Comparison of ENCODE assay signal across 2 cellular contexts in the genomic region with DNA sequence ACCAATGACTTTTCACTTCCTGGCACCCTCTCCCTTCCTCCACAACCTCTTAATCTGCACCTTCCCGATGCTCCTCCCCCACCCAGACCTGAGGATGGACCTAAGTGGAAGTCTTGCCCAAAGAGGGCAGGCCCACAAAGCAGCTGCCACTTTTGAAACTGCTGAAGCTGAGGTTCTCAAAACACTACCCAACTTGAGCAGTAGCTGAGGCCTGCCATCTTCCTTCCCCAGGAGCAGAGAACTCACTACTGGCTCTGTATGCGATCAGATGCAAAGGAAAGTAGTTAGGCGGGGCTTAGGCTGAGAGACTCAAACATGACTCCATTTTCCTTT.
TF ChIP-seq lines count a peak whose summit lies in the region.

No MANE protein-coding gene starts in this region.

TF ChIP-seq in A549, 52 proteins besides CTCF, POLR2A, EP300 and RAD21 (continued from another document):
- TF ChIP-seq RNF2 (IDR thresholded peaks at IDR 0.05; ENCODE audit: borderline replicate concordance, low read depth) (no peak), REST (IDR thresholded peaks at IDR 0.05) (no peak), SMC3 (IDR thresholded peaks at IDR 0.05) (no peak), TP53 (CRISPR knock-in tag; IDR thresholded peaks at IDR 0.05) (no peak), ZSCAN20 (CRISPR knock-in tag; IDR thresholded peaks at IDR 0.05) (no peak), JUNB (IDR thresholded peaks at IDR 0.05) (no peak), ZNF302 (CRISPR knock-in tag; IDR thresholded peaks at IDR 0.05) (no peak), RARB (CRISPR knock-in tag; IDR thresholded peaks at IDR 0.05) (no peak), EHMT2 (IDR thresholded peaks at IDR 0.05; ENCODE audit: low read depth) (no peak)
- TF ChIP-seq, protein P1, sequence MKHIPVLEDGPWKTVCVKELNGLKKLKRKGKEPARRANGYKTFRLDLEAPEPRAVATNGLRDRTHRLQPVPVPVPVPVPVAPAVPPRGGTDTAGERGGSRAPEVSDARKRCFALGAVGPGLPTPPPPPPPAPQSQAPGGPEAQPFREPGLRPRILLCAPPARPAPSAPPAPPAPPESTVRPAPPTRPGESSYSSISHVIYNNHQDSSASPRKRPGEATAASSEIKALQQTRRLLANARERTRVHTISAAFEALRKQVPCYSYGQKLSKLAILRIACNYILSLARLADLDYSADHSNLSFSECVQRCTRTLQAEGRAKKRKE (CRISPR knock-in tag; IDR thresholded peaks at IDR 0.05; ENCODE audit: low read depth): no peak
- TF ChIP-seq, protein P2, sequence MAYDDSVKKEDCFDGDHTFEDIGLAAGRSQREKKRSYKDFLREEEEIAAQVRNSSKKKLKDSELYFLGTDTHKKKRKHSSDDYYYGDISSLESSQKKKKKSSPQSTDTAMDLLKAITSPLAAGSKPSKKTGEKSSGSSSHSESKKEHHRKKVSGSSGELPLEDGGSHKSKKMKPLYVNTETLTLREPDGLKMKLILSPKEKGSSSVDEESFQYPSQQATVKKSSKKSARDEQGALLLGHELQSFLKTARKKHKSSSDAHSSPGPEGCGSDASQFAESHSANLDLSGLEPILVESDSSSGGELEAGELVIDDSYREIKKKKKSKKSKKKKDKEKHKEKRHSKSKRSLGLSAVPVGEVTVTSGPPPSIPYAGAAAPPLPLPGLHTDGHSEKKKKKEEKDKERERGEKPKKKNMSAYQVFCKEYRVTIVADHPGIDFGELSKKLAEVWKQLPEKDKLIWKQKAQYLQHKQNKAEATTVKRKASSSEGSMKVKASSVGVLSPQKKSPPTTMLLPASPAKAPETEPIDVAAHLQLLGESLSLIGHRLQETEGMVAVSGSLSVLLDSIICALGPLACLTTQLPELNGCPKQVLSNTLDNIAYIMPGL (CRISPR knock-in tag; IDR thresholded peaks at IDR 0.05; ENCODE audit: borderline replicate concordance): no peak

TF ChIP-seq in GM23338, 12 proteins besides CTCF, POLR2A, EP300 and RAD21:
- TF ChIP-seq ETS1 (IDR thresholded peaks at IDR 0.05) (no peak), ZNF462 (CRISPR knock-in tag; IDR thresholded peaks at IDR 0.05) (no peak), JUNB (IDR thresholded peaks at IDR 0.05; ENCODE audit: unreplicated experiment) (no peak), NANOG (IDR thresholded peaks at IDR 0.05; ENCODE audit: borderline replicate concordance) (no peak)
